16 cellular contexts compared by ENCODE assay signal in genomic region chr1:225488671-225489070, GRCh38.
A peak's percentile ranks its signal among the peaks of the same experiment; 100 is the strongest.
DNase-seq lines count a peak whose midpoint lies in the region; ATAC-seq and TF ChIP-seq lines count a peak whose summit lies in the region.
"Had no signal": no experiment of that assay in that cellular context is flagged by ENCODE, and none has a peak within 500 bp of the region (broad histone marks: within the 10 kb centered on the region; RNA-seq: fewer than 3 reads in every experiment).

No MANE protein-coding gene starts in this region.

- H3K4me1 Mint-ChIP-seq in endodermal cell, result no peaks in the 10 kb centered on the region
- H3K4me1 Mint-ChIP-seq in neural crest cell, result peaks cover 11% of the 10 kb centered on the region
- H3K4me1 Mint-ChIP-seq in natural killer cell, result no peaks in the 10 kb centered on the region

- intact Hi-C loops in natural killer cell (cut with micrococcal nuclease), result no loop called here

- H3K4me1 ChIP-seq in endodermal cell (ENCODE audit: control insufficient read depth, insufficient read depth, low read length) (no peaks in the 10 kb centered on the region), stomach smooth muscle (ENCODE audit: control insufficient read depth, insufficient read depth, low read length) (peaks cover 8% of the 10 kb centered on the region)
- H3K4me1 ChIP-seq: A549, BE2C had no signal

- H3K27me3 Mint-ChIP-seq in endodermal cell (ENCODE audit: insufficient read depth) (no peaks in the 10 kb centered on the region), neural crest cell (ENCODE audit: low read depth) (no peaks in the 10 kb centered on the region), natural killer cell (ENCODE audit: low read depth in 2 of 2) (no peaks in the 10 kb centered on the region)

- H3K9me3 Mint-ChIP-seq in endodermal cell, result no peaks in the 10 kb centered on the region
- no peaks in the 10 kb centered on the region for H3K9me3 Mint-ChIP-seq in neural crest cell
- H3K9me3 Mint-ChIP-seq in natural killer cell, result no peaks in the 10 kb centered on the region
- H3K9me3 Mint-ChIP-seq: CD8-positive, alpha-beta T cell had no signal

- TF ChIP-seq CTCF in LNCaP clone FGC (IDR thresholded peaks at IDR 0.05; ENCODE audit: control insufficient read depth, extremely low read depth, insufficient read depth), result no peak
- TF ChIP-seq CTCF in endodermal cell (conservative IDR thresholded peaks at IDR 0.05), result no peak
- TF ChIP-seq CTCF in neural crest cell (conservative IDR thresholded peaks at IDR 0.05), result no peak
- no peak for TF ChIP-seq CTCF in natural killer cell (IDR thresholded peaks at IDR 0.05)

- H3K27ac ChIP-seq in endodermal cell (ENCODE audit: low read depth, low read length) (no peak overlapping the region), stomach smooth muscle (ENCODE audit: low read length) (peak overlapping the region; percentile 19)
- H3K27ac ChIP-seq: A549, C4-2B had no signal

- H3K9me3 ChIP-seq in endodermal cell (ENCODE audit: control insufficient read depth, low read length), result no peaks in the 10 kb centered on the region
- no peaks in the 10 kb centered on the region for H3K9me3 ChIP-seq in stomach smooth muscle (ENCODE audit: control insufficient read depth in 2 of 2, low read length in 2 of 2)
- H3K9me3 ChIP-seq: A549, BE2C had no signal

- peaks cover 8% of the 10 kb centered on the region for H3K36me3 ChIP-seq in endodermal cell (ENCODE audit: control insufficient read depth, insufficient read depth, low read length)
- peaks cover 0 to 2% of the 10 kb centered on the region in 2 donors for H3K36me3 ChIP-seq in stomach smooth muscle (ENCODE audit: control insufficient read depth in 2 of 2, insufficient read depth in 2 of 2, low read length in 2 of 2)
- H3K36me3 ChIP-seq: BE2C had no signal

- H3K27me3 ChIP-seq in endodermal cell (ENCODE audit: control insufficient read depth, insufficient read depth, low read length, poor library complexity, severe bottlenecking), result no peaks in the 10 kb centered on the region
- no peaks in the 10 kb centered on the region for H3K27me3 ChIP-seq in stomach smooth muscle (ENCODE audit: control insufficient read depth in 1 of 2, insufficient read depth in 2 of 2, low read length in 2 of 2)
- H3K27me3 ChIP-seq: BE2C had no signal

- H3K9ac ChIP-seq in endodermal cell (ENCODE audit: extremely low read depth, low read length, poor library complexity, severe bottlenecking), result no peak overlapping the region
- H3K9ac ChIP-seq in stomach smooth muscle (ENCODE audit: low read length in 2 of 2), result no peak overlapping the region

- 93 to 95% methylated on average over 3 to 6 of the region's 6 CpGs for WGBS in endodermal cell (ENCODE audit: insufficient coverage in 1 of 2, insufficient read length in 1 of 2), 2 experiments

- H3K36me3 Mint-ChIP-seq in endodermal cell (ENCODE audit: low read depth) (peaks cover 8% of the 10 kb centered on the region), neural crest cell (ENCODE audit: low read depth) (peaks cover 4% of the 10 kb centered on the region), natural killer cell (no peaks in the 10 kb centered on the region)
- H3K36me3 Mint-ChIP-seq: CD8-positive, alpha-beta T cell had no signal

- DNase-seq in LNCaP clone FGC (ENCODE audit: low read depth) (peak; percentile 63), endodermal cell (peak; percentile 36), neural crest cell (ENCODE audit: low read depth, low spot score) (no peak), natural killer cell (no peak), NCI-H69 (lab: John Stamatoyannopoulos, UW) (no peak)
- no peak for DNase-seq in stimulated activated CD4-positive, alpha-beta T cell treated with anti-CD3 and anti-CD28 coated beads, Interleukin-12 subunit alpha, Interleukin-12 subunit beta, amount 100 ng/mL, for 4 hours
- DNase-seq: BE2C; CD8-positive, alpha-beta T cell; COR-L47; DND-41; GDM1 had no signal

- H3K4me3 ChIP-seq in LNCaP clone FGC (ENCODE audit: low read depth, low read length) (no peak overlapping the region), endodermal cell (ENCODE audit: low read length) (no peak overlapping the region), stomach smooth muscle (ENCODE audit: low read length in 2 of 2) (peak overlapping the region in 1 of 2 donors; percentile 1)
- H3K4me3 ChIP-seq: A549 had no signal

- H3K4me3 Mint-ChIP-seq in endodermal cell (no peak overlapping the region), neural crest cell (no peak overlapping the region), natural killer cell (no peak overlapping the region)
- H3K4me3 Mint-ChIP-seq: CD8-positive, alpha-beta T cell had no signal

- no peak overlapping the region for H3K27ac Mint-ChIP-seq in endodermal cell
- peak overlapping the region; percentile 40 for H3K27ac Mint-ChIP-seq in neural crest cell (ENCODE audit: unreplicated experiment)
- no peak overlapping the region for H3K27ac Mint-ChIP-seq in natural killer cell
- H3K27ac Mint-ChIP-seq: CD8-positive, alpha-beta T cell had no signal

- ATAC-seq in natural killer cell, result no peak
- ATAC-seq: A549; CD8-positive, alpha-beta T cell; HCT116; HepG2 had no signal

Comparison
In these comparisons a context has a peak if more than half of its experiments do, and no peak if none do; other contexts are left out.
1. DNase-seq: peak in LNCaP clone FGC (single experiment) and endodermal cell (single experiment); none in neural crest cell (single experiment), stimulated activated CD4-positive, alpha-beta T cell treated with anti-CD3 and anti-CD28 coated beads, Interleukin-12 subunit alpha, Interleukin-12 subunit beta, amount 100 ng/mL, for 4 hours (single experiment), natural killer cell (single experiment) and NCI-H69 (single experiment).